8 cellular contexts compared by ENCODE assay signal in the genomic region with DNA sequence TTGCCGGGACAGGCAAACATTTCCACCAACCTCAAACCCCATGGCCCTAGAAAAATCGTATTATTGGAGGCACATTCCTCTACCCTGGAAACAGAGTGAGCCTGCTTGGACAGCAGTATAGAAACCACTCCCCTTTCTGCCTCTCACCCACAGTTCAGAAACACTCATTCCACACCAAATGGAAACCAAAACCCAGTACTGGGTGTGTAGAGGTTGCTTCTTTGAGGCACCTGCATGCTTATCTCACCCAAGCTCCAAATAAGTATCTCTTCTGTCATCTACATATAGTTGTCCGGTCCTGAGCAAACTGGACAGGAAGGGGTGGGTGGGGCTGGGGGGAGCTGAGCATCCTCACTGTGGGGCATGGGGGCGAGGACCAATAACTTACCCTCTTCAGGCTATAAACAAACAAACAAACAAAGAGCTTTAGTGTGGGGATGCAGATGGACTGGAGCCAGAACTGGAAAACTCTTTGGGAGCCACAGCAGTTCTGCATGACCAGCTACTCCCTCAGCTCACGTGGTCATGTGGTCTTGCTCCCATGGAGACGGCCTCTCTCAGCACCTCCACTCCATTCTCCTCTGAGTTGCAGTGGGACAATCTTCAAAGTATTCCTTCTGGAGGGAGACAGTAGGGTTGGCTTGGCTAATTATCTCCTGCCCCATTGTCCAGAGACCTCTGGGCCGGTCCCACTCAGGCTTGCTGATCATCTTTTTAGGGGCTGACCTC. TPM values are rescaled to one million over a fixed set of nuclear protein-coding genes. Genes with fewer than 3 reads are reported as not detected.
DNase-seq lines count a peak whose midpoint lies in the region; ATAC-seq, FAIRE-seq and TF ChIP-seq lines count a peak whose summit lies in the region.

No MANE protein-coding gene starts in this region.

- TF ChIP-seq CTCF in CD14-positive monocyte (IDR thresholded peaks at IDR 0.05), result no peak
- no peak for TF ChIP-seq CTCF in HFFc6 (IDR thresholded peaks at IDR 0.05)

- H3K27me3 Mint-ChIP-seq in CD14-positive monocyte (ENCODE audit: low read depth in 3 of 3) (peaks cover 0 to 1% (median 0%) of the 10 kb centered on the region in 3 donors), HFFc6 (ENCODE audit: insufficient read depth) (peaks cover 29% of the 10 kb centered on the region)
- H3K27me3 Mint-ChIP-seq in activated T-helper 17 cell treated with anti-CD3 and anti-CD28 coated beads, Interleukin-2, amount 50 U/mL, for 72 hours, result no peaks in the 10 kb centered on the region

- no peak overlapping the region for H3K4me3 ChIP-seq in small intestine (ENCODE audit: low read depth in 1 of 2, low read length in 2 of 2)

- FAIRE-seq in GM19239 (lab: Jason Lieb, UNC) (peak; percentile 95), small intestine (lab: Jason Lieb, UNC) (no peak)

- 43 to 55% (median 44%) methylated on average over 7 of the region's 7 CpGs for WGBS in small intestine, 3 donors

- H3K36me3 Mint-ChIP-seq in CD14-positive monocyte, result no peaks in the 10 kb centered on the region
- H3K36me3 Mint-ChIP-seq in activated T-helper 17 cell treated with anti-CD3 and anti-CD28 coated beads, Interleukin-2, amount 50 U/mL, for 72 hours (ENCODE audit: low read depth), result no peaks in the 10 kb centered on the region
- no peaks in the 10 kb centered on the region for H3K36me3 Mint-ChIP-seq in HFFc6 (ENCODE audit: low read depth)

- H3K4me3 Mint-ChIP-seq in CD14-positive monocyte (no peak overlapping the region), HFFc6 (no peak overlapping the region)
- H3K4me3 Mint-ChIP-seq in activated T-helper 17 cell treated with anti-CD3 and anti-CD28 coated beads, Interleukin-2, amount 50 U/mL, for 72 hours, result peak overlapping the region; percentile 6

- peak overlapping the region; percentile 92 to 99 for H3K27ac ChIP-seq in small intestine (ENCODE audit: low read depth in 1 of 2, low read length in 1 of 2)

- H3K27ac Mint-ChIP-seq in CD14-positive monocyte (peak overlapping the region in 4 of 7 donors; percentile 33 to 61 (median 54)), HFFc6 (no peak overlapping the region)
- H3K27ac Mint-ChIP-seq in activated T-helper 17 cell treated with anti-CD3 and anti-CD28 coated beads, Interleukin-2, amount 50 U/mL, for 72 hours, result peak overlapping the region; percentile 49

- H3K9me3 ChIP-seq in small intestine (ENCODE audit: control insufficient read depth, low read depth), result no peaks in the 10 kb centered on the region

- H3K27me3 ChIP-seq in small intestine (ENCODE audit: control insufficient read depth in 2 of 2, insufficient read depth in 2 of 2, low read length in 2 of 2), result no peaks in the 10 kb centered on the region

- ATAC-seq in HG03139 (IDR thresholded peaks at IDR 0.05; ENCODE audit: unreplicated experiment) (peak; percentile 50), Right ventricle myocardium inferior (no peak)
- ATAC-seq in activated T-helper 17 cell treated with anti-CD3 and anti-CD28 coated beads, Interleukin-2, amount 50 U/mL, for 72 hours (replicated peaks), result peak; percentile 63

- H3K4me1 Mint-ChIP-seq in CD14-positive monocyte (peaks cover 41% of the 10 kb centered on the region), HFFc6 (ENCODE audit: low read depth) (peaks cover 22% of the 10 kb centered on the region)
- peaks cover 20% of the 10 kb centered on the region for H3K4me1 Mint-ChIP-seq in activated T-helper 17 cell treated with anti-CD3 and anti-CD28 coated beads, Interleukin-2, amount 50 U/mL, for 72 hours

- DNase-seq in CD14-positive monocyte (ENCODE audit: low spot score), result no peak
- peak; percentile 54 for DNase-seq in GM19239 (ENCODE audit: insufficient read length, low spot score)
- DNase-seq in small intestine, result peak; percentile 67
- no peak for DNase-seq in Right ventricle myocardium inferior (ENCODE audit: missing footprints)
- no peak for DNase-seq in SIG-M5 (lab: John Stamatoyannopoulos, UW)
- no peak for DNase-seq in HFFc6

- no peaks in the 10 kb centered on the region for H3K36me3 ChIP-seq in small intestine (ENCODE audit: control insufficient read depth in 2 of 2, insufficient read depth in 2 of 2, low read length in 2 of 2)

- H3K9me3 Mint-ChIP-seq in CD14-positive monocyte, result no peaks in the 10 kb centered on the region
- no peaks in the 10 kb centered on the region for H3K9me3 Mint-ChIP-seq in activated T-helper 17 cell treated with anti-CD3 and anti-CD28 coated beads, Interleukin-2, amount 50 U/mL, for 72 hours
- no peaks in the 10 kb centered on the region for H3K9me3 Mint-ChIP-seq in HFFc6

- peaks cover 3 to 7% of the 10 kb centered on the region in 2 donors for H3K4me1 ChIP-seq in small intestine (ENCODE audit: control insufficient read depth in 2 of 2, insufficient read depth in 1 of 2, low read depth in 1 of 2, low read length in 1 of 2)

- intact Hi-C loops in CD14-positive monocyte (cut with micrococcal nuclease) (loop anchor here in 1 of 2 donors (5.0 kb wide), 1 partner anchor 62 kb away; no protein-coding TSS in a partner anchor), Right ventricle myocardium inferior (cut with DNase I) (no loop called here)

RNA-seq across cellular contexts. Expression of gene PLAAT2, which starts 1.0 kb away (rescaled TPM):
- polyA plus RNA-seq in CD14-positive monocyte, result not detected
- not detected for total RNA-seq in activated T-helper 17 cell treated with anti-CD3 and anti-CD28 coated beads, Interleukin-2, amount 50 U/mL, for 72 hours
- 100 to 1,000 TPM in 2 of 3 donors, 10 to 100 TPM in 1; 35.6 to 447 (median 141) TPM for polyA plus RNA-seq in small intestine
- total RNA-seq in Right ventricle myocardium inferior, result 0.92 TPM
- not detected for total RNA-seq in HFFc6 (2021; fragmentation: NEBNext Ultra II Directional; extraction: Animal tissue kit (Norgen Biotek cat#: 25700))

RNA-seq across cellular contexts. Expression of gene PLAAT4, which starts 27.6 kb away (rescaled TPM):
- polyA plus RNA-seq in CD14-positive monocyte, result 100 to 1,000 TPM; 101 to 119 TPM
- total RNA-seq in activated T-helper 17 cell treated with anti-CD3 and anti-CD28 coated beads, Interleukin-2, amount 50 U/mL, for 72 hours, result 10 to 100 TPM; 20.7 to 22.1 TPM
- 100 to 1,000 TPM in 2 of 3 donors, 10 to 100 TPM in 1; 84.3 to 360 (median 245) TPM for polyA plus RNA-seq in small intestine
- total RNA-seq in Right ventricle myocardium inferior, result 36.1 TPM
- total RNA-seq in HFFc6 (2021; fragmentation: NEBNext Ultra II Directional; extraction: Animal tissue kit (Norgen Biotek cat#: 25700)), result 1 to 10 TPM in 1 of 6 experiments, under 1 TPM in 4, not detected in 1; 0.43 to 1.9 (median 0.82) TPM

RNA-seq across cellular contexts. Expression of gene PLAAT3, which starts 50.0 kb away (rescaled TPM):
- polyA plus RNA-seq in CD14-positive monocyte (10 to 100 TPM; 34.2 to 67.3 TPM), small intestine (10 to 100 TPM; 17.9 to 55.7 (median 43.0) TPM)
- total RNA-seq in activated T-helper 17 cell treated with anti-CD3 and anti-CD28 coated beads, Interleukin-2, amount 50 U/mL, for 72 hours, result 1 to 10 TPM; 5.4 to 7.6 TPM
- 200 TPM for total RNA-seq in Right ventricle myocardium inferior
- 10 to 100 TPM in 1 of 6 experiments, 1 to 10 TPM in 5; 8.0 to 11.2 (median 8.6) TPM for total RNA-seq in HFFc6 (2021; fragmentation: NEBNext Ultra II Directional; extraction: Animal tissue kit (Norgen Biotek cat#: 25700))

RNA-seq across cellular contexts. Expression of gene LGALS12, which starts 58.3 kb away (rescaled TPM):
- polyA plus RNA-seq in CD14-positive monocyte, result 10 to 100 TPM in 1 of 2 donors, 1 to 10 TPM in 1; 6.8 to 16.3 TPM
- total RNA-seq in activated T-helper 17 cell treated with anti-CD3 and anti-CD28 coated beads, Interleukin-2, amount 50 U/mL, for 72 hours, result not detected
- 1 to 10 TPM in 1 of 3 donors, not detected in 2; 5.5 TPM for polyA plus RNA-seq in small intestine
- 2.6 TPM for total RNA-seq in Right ventricle myocardium inferior
- not detected for total RNA-seq in HFFc6 (2021; fragmentation: NEBNext Ultra II Directional; extraction: Animal tissue kit (Norgen Biotek cat#: 25700))

Comparison
In these comparisons a context has a peak if more than half of its experiments do, and no peak if none do; other contexts are left out.
1. DNase-seq: peak in GM19239 (single experiment) and small intestine (single experiment); none in CD14-positive monocyte (single experiment), Right ventricle myocardium inferior (single experiment), SIG-M5 (single experiment) and HFFc6 (single experiment).
2. RNA of gene PLAAT4, which starts 27.6 kb away (total RNA-seq): 36.1 TPM in Right ventricle myocardium inferior (single experiment) and 20.7 to 22.1 TPM in activated T-helper 17 cell treated with anti-CD3 and anti-CD28 coated beads, Interleukin-2, amount 50 U/mL, for 72 hours; 0.43 to 1.9 TPM in HFFc6; every median in the first group is over 4 times any median in the second.
3. RNA of gene PLAAT3, which starts 50.0 kb away (total RNA-seq): 200 TPM in Right ventricle myocardium inferior (single experiment); 8.0 to 11.2 TPM in HFFc6 and 5.4 to 7.6 TPM in activated T-helper 17 cell treated with anti-CD3 and anti-CD28 coated beads, Interleukin-2, amount 50 U/mL, for 72 hours; every median in the first group is over 10 times any median in the second.